In the genomic region with DNA sequence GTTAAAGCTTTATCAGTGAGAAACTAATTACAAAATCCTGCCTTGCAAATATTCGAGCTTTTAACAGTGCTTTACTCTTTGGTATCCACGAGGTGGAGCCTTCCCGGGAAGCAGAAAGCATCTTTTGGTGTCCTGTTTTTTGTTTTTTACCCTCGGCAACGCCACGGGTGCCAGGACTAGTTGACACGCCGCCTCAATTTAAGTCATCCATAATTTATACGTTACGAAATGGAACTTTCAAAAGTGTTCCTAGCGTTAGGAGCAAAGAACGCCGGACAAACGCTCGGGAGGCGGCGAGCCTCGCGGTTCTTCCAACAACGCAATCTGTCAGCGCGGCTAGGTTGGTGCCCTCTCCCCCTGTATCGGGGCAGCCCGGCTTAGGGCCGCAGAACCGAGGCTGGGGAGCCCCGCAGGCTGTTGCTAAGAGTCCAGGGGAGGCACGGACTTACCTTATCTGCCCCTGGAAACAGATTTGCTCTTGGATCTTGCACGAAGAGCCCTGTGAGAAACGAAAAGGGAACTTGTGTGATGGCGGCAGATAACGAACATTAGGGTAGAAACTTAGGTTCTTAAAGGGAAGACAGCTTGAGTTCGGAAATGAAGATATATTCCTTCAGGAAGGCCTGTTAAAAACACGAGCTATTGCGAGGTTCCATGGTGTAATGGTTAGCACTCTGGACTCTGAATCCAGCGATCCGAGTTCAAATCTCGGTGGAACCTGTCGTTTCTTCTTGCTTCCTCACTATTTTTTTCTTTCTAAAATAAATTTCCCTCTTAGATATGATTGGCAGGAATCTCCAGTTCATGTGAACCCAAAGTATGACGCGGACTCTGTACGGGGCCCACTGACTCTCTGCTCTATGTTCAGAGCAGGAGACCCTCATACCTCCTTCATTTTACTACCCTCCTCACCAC, we compare ENCODE assay signal across 1 cellular context.
TF ChIP-seq lines count a peak whose summit lies in the region.

No MANE protein-coding gene starts in this region.

TF ChIP-seq in K562, 482 proteins besides CTCF, POLR2A, EP300 and RAD21 (continued from another document and continues in another):
- TF ChIP-seq THAP12 (CRISPR knock-in tag; IDR thresholded peaks at IDR 0.05): no peak
- TF ChIP-seq DMBX1 (CRISPR knock-in tag; IDR thresholded peaks at IDR 0.05; ENCODE audit: borderline replicate concordance): no peak
- TF ChIP-seq DLX4 (CRISPR knock-in tag; IDR thresholded peaks at IDR 0.05): no peak
- TF ChIP-seq ZNF592 (IDR thresholded peaks at IDR 0.05): peak; percentile 83; the same call in 1 of the 2 replicates
- peak; percentile 9 for TF ChIP-seq DACH1 (IDR thresholded peaks at IDR 0.05; ENCODE audit: partially characterized antibody)
- TF ChIP-seq ZNF507 (tag; conservative IDR thresholded peaks at IDR 0.05): no peak
- TF ChIP-seq SOX6 (IDR thresholded peaks at IDR 0.05): peak; percentile 24; the same call in 1 of the 2 replicates
- TF ChIP-seq, protein P1, sequence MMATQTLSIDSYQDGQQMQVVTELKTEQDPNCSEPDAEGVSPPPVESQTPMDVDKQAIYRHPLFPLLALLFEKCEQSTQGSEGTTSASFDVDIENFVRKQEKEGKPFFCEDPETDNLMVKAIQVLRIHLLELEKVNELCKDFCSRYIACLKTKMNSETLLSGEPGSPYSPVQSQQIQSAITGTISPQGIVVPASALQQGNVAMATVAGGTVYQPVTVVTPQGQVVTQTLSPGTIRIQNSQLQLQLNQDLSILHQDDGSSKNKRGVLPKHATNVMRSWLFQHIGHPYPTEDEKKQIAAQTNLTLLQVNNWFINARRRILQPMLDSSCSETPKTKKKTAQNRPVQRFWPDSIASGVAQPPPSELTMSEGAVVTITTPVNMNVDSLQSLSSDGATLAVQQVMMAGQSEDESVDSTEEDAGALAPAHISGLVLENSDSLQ (IDR thresholded peaks at IDR 0.05): peak; percentile 90
- TF ChIP-seq ATF1 (CRISPR knock-in tag; IDR thresholded peaks at IDR 0.05): no peak
- peak; percentile 73 for TF ChIP-seq ATF1 (tag; IDR thresholded peaks at IDR 0.05)
- no peak for TF ChIP-seq ZNF274 (IDR thresholded peaks at IDR 0.05; ENCODE audit: borderline replicate concordance, low read depth, low read length)
- TF ChIP-seq, protein P2, sequence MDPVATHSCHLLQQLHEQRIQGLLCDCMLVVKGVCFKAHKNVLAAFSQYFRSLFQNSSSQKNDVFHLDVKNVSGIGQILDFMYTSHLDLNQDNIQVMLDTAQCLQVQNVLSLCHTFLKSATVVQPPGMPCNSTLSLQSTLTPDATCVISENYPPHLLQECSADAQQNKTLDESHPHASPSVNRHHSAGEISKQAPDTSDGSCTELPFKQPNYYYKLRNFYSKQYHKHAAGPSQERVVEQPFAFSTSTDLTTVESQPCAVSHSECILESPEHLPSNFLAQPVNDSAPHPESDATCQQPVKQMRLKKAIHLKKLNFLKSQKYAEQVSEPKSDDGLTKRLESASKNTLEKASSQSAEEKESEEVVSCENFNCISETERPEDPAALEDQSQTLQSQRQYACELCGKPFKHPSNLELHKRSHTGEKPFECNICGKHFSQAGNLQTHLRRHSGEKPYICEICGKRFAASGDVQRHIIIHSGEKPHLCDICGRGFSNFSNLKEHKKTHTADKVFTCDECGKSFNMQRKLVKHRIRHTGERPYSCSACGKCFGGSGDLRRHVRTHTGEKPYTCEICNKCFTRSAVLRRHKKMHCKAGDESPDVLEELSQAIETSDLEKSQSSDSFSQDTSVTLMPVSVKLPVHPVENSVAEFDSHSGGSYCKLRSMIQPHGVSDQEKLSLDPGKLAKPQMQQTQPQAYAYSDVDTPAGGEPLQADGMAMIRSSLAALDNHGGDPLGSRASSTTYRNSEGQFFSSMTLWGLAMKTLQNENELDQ (CRISPR knock-in tag; IDR thresholded peaks at IDR 0.05; ENCODE audit: borderline replicate concordance): no peak
- TF ChIP-seq TAF15 (IDR thresholded peaks at IDR 0.05; ENCODE audit: low read depth, low read length): no peak
- TF ChIP-seq, protein P3, sequence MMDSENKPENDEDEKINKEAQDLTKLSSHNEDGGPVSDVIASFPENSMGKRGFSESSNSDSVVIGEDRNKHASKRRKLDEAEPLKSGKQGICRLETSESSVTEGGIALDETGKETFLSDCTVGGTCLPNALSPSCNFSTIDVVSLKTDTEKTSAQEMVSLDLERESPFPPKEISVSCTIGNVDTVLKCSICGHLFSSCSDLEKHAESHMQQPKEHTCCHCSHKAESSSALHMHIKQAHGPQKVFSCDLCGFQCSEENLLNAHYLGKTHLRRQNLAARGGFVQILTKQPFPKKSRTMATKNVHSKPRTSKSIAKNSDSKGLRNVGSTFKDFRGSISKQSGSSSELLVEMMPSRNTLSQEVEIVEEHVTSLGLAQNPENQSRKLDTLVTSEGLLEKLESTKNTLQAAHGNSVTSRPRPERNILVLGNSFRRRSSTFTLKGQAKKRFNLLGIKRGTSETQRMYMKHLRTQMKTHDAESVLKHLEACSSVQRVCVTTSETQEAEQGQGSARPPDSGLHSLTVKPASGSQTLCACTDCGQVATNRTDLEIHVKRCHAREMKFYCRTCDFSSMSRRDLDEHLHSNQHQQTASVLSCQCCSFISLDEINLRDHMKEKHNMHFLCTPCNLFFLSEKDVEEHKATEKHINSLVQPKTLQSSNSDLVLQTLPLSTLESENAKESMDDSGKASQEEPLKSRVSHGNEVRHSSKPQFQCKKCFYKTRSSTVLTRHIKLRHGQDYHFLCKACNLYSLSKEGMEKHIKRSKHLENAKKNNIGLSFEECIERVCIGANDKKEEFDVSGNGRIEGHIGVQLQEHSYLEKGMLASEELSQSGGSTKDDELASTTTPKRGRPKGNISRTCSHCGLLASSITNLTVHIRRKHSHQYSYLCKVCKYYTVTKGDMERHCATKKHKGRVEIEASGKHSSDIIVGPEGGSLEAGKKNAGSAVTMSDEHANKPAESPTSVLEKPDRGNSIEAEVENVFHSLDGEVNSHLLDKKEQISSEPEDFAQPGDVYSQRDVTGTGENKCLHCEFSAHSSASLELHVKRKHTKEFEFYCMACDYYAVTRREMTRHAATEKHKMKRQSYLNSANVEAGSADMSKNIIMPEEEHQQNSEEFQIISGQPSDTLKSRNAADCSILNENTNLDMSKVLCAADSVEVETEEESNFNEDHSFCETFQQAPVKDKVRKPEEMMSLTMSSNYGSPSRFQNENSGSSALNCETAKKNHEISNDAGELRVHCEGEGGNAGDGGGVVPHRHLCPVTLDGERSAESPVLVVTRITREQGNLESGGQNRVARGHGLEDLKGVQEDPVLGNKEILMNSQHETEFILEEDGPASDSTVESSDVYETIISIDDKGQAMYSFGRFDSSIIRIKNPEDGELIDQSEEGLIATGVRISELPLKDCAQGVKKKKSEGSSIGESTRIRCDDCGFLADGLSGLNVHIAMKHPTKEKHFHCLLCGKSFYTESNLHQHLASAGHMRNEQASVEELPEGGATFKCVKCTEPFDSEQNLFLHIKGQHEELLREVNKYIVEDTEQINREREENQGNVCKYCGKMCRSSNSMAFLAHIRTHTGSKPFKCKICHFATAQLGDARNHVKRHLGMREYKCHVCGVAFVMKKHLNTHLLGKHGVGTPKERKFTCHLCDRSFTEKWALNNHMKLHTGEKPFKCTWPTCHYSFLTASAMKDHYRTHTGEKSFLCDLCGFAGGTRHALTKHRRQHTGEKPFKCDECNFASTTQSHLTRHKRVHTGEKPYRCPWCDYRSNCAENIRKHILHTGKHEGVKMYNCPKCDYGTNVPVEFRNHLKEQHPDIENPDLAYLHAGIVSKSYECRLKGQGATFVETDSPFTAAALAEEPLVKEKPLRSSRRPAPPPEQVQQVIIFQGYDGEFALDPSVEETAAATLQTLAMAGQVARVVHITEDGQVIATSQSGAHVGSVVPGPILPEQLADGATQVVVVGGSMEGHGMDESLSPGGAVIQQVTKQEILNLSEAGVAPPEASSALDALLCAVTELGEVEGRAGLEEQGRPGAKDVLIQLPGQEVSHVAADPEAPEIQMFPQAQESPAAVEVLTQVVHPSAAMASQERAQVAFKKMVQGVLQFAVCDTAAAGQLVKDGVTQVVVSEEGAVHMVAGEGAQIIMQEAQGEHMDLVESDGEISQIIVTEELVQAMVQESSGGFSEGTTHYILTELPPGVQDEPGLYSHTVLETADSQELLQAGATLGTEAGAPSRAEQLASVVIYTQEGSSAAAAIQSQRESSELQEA (IDR thresholded peaks at IDR 0.05; ENCODE audit: low read depth): peak; percentile 76
- TF ChIP-seq KLF16 (IDR thresholded peaks at IDR 0.05): 0 out of 2 replicates have a peak, but pooled peaks have one; percentile 5
- no peak for TF ChIP-seq ZNF146 (CRISPR knock-in tag; IDR thresholded peaks at IDR 0.05; ENCODE audit: unreplicated experiment)
- no peak for TF ChIP-seq FOXP1 (CRISPR knock-in tag; IDR thresholded peaks at IDR 0.05)
- TF ChIP-seq ATF2 (CRISPR knock-in tag; IDR thresholded peaks at IDR 0.05): no peak
- no peak for TF ChIP-seq CREBBP (IDR thresholded peaks at IDR 0.05; ENCODE audit: low read depth, low read length)
- no peak for TF ChIP-seq ZNF277 (CRISPR knock-in tag; IDR thresholded peaks at IDR 0.05; ENCODE audit: borderline replicate concordance)
- TF ChIP-seq GTF2A2 (tag; IDR thresholded peaks at IDR 0.05): no peak
- no peak for TF ChIP-seq EGR1 (conservative IDR thresholded peaks at IDR 0.05)
- 0 out of 2 replicates have a peak, but pooled peaks have one; percentile 27 for TF ChIP-seq ZNF324 (CRISPR knock-in tag; IDR thresholded peaks at IDR 0.05)
- TF ChIP-seq PHF8 (IDR thresholded peaks at IDR 0.05; ENCODE audit: borderline replicate concordance, low read length): peak; percentile 58
